1 cellular context compared by ENCODE assay signal in the genomic region with DNA sequence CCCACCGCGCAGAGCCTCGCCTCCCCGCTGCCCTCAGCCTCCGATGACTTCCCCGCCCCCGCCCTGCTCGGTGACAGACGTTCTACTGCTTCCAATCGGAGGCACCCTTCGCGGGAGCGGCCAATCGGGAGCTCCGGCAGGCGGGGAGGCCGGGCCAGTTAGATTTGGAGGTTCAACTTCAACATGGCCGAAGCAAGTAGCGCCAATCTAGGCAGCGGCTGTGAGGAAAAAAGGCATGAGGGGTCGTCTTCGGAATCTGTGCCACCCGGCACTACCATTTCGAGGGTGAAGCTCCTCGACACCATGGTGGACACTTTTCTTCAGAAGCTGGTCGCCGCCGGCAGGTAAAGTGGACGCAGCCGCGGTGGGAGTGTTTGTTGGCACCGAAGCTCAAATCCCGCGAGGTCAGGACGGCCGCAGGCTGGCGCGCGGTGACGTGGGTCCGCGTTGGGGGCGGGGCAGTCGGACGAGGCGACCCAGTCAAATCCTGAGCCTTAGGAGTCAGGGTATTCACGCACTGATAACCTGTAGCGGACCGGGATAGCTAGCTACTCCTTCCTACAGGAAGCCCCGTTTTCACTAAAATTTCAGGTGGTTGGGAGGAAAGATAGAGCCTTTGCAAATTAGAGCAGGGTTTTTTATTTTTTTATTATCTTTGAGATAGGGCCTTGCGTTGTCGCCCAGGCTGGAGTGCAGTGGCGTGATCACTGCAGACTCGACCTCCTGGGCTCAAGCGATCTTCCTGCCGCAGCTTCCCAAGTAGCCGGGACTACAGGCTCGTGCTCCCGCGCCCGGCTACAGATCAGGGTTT.
A peak's percentile ranks its signal among the peaks of the same experiment; 100 is the strongest.
TF ChIP-seq lines count a peak whose summit lies in the region.

A gene with protein sequence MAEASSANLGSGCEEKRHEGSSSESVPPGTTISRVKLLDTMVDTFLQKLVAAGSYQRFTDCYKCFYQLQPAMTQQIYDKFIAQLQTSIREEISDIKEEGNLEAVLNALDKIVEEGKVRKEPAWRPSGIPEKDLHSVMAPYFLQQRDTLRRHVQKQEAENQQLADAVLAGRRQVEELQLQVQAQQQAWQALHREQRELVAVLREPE (plus strand): TSS at position 175 of the 811 bp plus-strand sequence. CDS start 9 bp downstream, at position 184.

TF ChIP-seq in HepG2, 621 proteins besides CTCF, POLR2A, EP300 and RAD21 (continued from another document and continues in another):
- TF ChIP-seq SOX13 (IDR thresholded peaks at IDR 0.05) = no peak
- TF ChIP-seq SOX13 (CRISPR knock-in tag; conservative IDR thresholded peaks at IDR 0.05 in 1 of 2, IDR thresholded peaks at IDR 0.05 in 1 of 2) = no peak
- TF ChIP-seq NR2C2 (CRISPR knock-in tag; IDR thresholded peaks at IDR 0.05; ENCODE audit: borderline replicate concordance) = peak; percentile 68
- TF ChIP-seq, protein P1, sequence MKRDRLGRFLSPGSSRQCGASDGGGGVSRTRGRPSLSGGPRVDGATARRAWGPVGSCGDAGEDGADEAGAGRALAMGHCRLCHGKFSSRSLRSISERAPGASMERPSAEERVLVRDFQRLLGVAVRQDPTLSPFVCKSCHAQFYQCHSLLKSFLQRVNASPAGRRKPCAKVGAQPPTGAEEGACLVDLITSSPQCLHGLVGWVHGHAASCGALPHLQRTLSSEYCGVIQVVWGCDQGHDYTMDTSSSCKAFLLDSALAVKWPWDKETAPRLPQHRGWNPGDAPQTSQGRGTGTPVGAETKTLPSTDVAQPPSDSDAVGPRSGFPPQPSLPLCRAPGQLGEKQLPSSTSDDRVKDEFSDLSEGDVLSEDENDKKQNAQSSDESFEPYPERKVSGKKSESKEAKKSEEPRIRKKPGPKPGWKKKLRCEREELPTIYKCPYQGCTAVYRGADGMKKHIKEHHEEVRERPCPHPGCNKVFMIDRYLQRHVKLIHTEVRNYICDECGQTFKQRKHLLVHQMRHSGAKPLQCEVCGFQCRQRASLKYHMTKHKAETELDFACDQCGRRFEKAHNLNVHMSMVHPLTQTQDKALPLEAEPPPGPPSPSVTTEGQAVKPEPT (CRISPR knock-in tag; IDR thresholded peaks at IDR 0.05; ENCODE audit: low read depth) = peak; percentile 72; the same call in 1 of the 2 replicates
- no peak for TF ChIP-seq FIP1L1 (IDR thresholded peaks at IDR 0.05; ENCODE audit: borderline replicate concordance, insufficient read depth, low read depth, low read length)
- TF ChIP-seq, protein P2, sequence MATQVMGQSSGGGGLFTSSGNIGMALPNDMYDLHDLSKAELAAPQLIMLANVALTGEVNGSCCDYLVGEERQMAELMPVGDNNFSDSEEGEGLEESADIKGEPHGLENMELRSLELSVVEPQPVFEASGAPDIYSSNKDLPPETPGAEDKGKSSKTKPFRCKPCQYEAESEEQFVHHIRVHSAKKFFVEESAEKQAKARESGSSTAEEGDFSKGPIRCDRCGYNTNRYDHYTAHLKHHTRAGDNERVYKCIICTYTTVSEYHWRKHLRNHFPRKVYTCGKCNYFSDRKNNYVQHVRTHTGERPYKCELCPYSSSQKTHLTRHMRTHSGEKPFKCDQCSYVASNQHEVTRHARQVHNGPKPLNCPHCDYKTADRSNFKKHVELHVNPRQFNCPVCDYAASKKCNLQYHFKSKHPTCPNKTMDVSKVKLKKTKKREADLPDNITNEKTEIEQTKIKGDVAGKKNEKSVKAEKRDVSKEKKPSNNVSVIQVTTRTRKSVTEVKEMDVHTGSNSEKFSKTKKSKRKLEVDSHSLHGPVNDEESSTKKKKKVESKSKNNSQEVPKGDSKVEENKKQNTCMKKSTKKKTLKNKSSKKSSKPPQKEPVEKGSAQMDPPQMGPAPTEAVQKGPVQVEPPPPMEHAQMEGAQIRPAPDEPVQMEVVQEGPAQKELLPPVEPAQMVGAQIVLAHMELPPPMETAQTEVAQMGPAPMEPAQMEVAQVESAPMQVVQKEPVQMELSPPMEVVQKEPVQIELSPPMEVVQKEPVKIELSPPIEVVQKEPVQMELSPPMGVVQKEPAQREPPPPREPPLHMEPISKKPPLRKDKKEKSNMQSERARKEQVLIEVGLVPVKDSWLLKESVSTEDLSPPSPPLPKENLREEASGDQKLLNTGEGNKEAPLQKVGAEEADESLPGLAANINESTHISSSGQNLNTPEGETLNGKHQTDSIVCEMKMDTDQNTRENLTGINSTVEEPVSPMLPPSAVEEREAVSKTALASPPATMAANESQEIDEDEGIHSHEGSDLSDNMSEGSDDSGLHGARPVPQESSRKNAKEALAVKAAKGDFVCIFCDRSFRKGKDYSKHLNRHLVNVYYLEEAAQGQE (IDR thresholded peaks at IDR 0.05; ENCODE audit: borderline replicate concordance in 1 of 2, low read depth in 1 of 2, low read length in 2 of 2) = 0 out of 4 replicates have a peak, but pooled peaks of 1 of the 2 experiments have one; percentile 24
- no peak for TF ChIP-seq ZNF670 (CRISPR knock-in tag; IDR thresholded peaks at IDR 0.05; ENCODE audit: borderline replicate concordance)
- peak; percentile 63 for TF ChIP-seq ZNF263 (CRISPR knock-in tag; IDR thresholded peaks at IDR 0.05)
- TF ChIP-seq, protein P3, sequence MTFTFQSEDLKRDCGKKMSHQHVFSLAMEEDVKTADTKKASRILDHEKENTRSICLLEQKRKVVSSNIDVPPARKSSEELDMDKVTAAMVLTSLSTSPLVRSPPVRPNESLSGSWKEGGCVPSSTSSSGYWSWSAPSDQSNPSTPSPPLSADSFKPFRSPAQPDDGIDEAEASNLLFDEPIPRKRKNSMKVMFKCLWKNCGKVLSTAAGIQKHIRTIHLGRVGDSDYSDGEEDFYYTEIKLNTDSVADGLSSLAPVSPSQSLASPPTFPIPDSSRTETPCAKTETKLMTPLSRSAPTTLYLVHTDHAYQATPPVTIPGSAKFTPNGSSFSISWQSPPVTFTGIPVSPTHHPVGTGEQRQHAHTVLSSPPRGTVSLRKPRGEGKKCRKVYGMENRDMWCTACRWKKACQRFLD (CRISPR knock-in tag; IDR thresholded peaks at IDR 0.05; ENCODE audit: borderline replicate concordance) = peak; percentile 90; the same call in 1 of the 2 replicates
- TF ChIP-seq, protein P4, sequence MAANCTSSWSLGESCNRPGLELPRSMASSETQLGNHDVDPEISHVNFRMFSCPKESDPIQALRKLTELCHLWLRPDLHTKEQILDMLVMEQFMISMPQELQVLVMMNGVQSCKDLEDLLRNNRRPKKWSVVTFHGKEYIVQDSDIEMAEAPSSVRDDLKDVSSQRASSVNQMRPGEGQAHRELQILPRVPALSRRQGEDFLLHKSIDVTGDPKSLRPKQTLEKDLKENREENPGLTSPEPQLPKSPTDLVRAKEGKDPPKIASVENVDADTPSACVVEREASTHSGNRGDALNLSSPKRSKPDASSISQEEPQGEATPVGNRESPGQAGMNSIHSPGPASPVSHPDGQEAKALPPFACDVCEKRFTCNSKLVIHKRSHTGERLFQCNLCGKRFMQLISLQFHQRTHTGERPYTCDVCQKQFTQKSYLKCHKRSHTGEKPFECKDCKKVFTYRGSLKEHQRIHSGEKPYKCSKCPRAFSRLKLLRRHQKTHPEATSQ (CRISPR knock-in tag; IDR thresholded peaks at IDR 0.05; ENCODE audit: borderline replicate concordance) = peak; percentile 82; the same call in 1 of the 2 replicates
- TF ChIP-seq, protein P5, sequence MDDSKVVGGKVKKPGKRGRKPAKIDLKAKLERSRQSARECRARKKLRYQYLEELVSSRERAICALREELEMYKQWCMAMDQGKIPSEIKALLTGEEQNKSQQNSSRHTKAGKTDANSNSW (CRISPR knock-in tag; IDR thresholded peaks at IDR 0.05; ENCODE audit: borderline replicate concordance) = no peak
- TF ChIP-seq PHF20 (CRISPR knock-in tag; IDR thresholded peaks at IDR 0.05) = peak; percentile 85
- TF ChIP-seq ZNF891 (CRISPR knock-in tag; IDR thresholded peaks at IDR 0.05) = peak; percentile 60; the same call in 1 of the 2 replicates
- TF ChIP-seq MAFF (IDR thresholded peaks at IDR 0.05; ENCODE audit: low read depth, low read length) = no peak
- TF ChIP-seq ZKSCAN8 (CRISPR knock-in tag; IDR thresholded peaks at IDR 0.05; ENCODE audit: borderline replicate concordance) = no peak
- no peak for TF ChIP-seq ARNT (IDR thresholded peaks at IDR 0.05)
- TF ChIP-seq, protein P6, sequence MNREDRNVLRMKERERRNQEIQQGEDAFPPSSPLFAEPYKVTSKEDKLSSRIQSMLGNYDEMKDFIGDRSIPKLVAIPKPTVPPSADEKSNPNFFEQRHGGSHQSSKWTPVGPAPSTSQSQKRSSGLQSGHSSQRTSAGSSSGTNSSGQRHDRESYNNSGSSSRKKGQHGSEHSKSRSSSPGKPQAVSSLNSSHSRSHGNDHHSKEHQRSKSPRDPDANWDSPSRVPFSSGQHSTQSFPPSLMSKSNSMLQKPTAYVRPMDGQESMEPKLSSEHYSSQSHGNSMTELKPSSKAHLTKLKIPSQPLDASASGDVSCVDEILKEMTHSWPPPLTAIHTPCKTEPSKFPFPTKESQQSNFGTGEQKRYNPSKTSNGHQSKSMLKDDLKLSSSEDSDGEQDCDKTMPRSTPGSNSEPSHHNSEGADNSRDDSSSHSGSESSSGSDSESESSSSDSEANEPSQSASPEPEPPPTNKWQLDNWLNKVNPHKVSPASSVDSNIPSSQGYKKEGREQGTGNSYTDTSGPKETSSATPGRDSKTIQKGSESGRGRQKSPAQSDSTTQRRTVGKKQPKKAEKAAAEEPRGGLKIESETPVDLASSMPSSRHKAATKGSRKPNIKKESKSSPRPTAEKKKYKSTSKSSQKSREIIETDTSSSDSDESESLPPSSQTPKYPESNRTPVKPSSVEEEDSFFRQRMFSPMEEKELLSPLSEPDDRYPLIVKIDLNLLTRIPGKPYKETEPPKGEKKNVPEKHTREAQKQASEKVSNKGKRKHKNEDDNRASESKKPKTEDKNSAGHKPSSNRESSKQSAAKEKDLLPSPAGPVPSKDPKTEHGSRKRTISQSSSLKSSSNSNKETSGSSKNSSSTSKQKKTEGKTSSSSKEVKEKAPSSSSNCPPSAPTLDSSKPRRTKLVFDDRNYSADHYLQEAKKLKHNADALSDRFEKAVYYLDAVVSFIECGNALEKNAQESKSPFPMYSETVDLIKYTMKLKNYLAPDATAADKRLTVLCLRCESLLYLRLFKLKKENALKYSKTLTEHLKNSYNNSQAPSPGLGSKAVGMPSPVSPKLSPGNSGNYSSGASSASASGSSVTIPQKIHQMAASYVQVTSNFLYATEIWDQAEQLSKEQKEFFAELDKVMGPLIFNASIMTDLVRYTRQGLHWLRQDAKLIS (CRISPR knock-in tag; IDR thresholded peaks at IDR 0.05) = no peak
- TF ChIP-seq, protein P7, sequence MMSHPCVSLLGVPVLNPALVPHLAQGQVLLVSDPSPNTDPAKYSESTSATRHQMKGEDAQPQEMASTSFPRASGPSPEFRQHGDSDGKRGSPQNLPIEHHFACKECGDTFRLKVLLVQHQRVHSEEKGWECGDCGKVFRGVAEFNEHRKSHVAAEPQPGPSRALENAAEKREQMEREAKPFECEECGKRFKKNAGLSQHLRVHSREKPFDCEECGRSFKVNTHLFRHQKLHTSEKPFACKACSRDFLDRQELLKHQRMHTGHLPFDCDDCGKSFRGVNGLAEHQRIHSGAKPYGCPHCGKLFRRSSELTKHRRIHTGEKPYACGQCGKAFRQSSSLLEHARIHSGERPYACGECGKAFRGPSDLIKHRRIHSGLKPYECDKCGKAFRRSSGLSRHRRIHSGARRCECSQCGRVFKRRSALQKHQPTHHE (CRISPR knock-in tag; IDR thresholded peaks at IDR 0.05; ENCODE audit: borderline replicate concordance) = no peak
- no peak for TF ChIP-seq SAFB2 (CRISPR knock-in tag; IDR thresholded peaks at IDR 0.05; ENCODE audit: borderline replicate concordance, low read depth)
- TF ChIP-seq ZNF841 (CRISPR knock-in tag; IDR thresholded peaks at IDR 0.05; ENCODE audit: borderline replicate concordance) = no peak
- 0 out of 2 replicates have a peak, but pooled peaks have one; percentile 27 for TF ChIP-seq ZNF451 (CRISPR knock-in tag; IDR thresholded peaks at IDR 0.05)
- no peak for TF ChIP-seq ZFP36 (IDR thresholded peaks at IDR 0.05; ENCODE audit: borderline replicate concordance, low read depth, low read length, partially characterized antibody)
- no peak for TF ChIP-seq ZNF207 (IDR thresholded peaks at IDR 0.05; ENCODE audit: borderline replicate concordance)
- TF ChIP-seq, protein P8, sequence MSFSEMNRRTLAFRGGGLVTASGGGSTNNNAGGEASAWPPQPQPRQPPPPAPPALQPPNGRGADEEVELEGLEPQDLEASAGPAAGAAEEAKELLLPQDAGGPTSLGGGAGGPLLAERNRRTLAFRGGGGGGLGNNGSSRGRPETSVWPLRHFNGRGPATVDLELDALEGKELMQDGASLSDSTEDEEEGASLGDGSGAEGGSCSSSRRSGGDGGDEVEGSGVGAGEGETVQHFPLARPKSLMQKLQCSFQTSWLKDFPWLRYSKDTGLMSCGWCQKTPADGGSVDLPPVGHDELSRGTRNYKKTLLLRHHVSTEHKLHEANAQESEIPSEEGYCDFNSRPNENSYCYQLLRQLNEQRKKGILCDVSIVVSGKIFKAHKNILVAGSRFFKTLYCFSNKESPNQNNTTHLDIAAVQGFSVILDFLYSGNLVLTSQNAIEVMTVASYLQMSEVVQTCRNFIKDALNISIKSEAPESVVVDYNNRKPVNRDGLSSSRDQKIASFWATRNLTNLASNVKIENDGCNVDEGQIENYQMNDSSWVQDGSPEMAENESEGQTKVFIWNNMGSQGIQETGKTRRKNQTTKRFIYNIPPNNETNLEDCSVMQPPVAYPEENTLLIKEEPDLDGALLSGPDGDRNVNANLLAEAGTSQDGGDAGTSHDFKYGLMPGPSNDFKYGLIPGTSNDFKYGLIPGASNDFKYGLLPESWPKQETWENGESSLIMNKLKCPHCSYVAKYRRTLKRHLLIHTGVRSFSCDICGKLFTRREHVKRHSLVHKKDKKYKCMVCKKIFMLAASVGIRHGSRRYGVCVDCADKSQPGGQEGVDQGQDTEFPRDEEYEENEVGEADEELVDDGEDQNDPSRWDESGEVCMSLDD (CRISPR knock-in tag; IDR thresholded peaks at IDR 0.05; ENCODE audit: borderline replicate concordance) = 0 out of 2 replicates have a peak, but pooled peaks have one; percentile 24
- 0 out of 2 replicates have a peak, but pooled peaks have one; percentile 37 for TF ChIP-seq CHCHD3 (CRISPR knock-in tag; IDR thresholded peaks at IDR 0.05)
- TF ChIP-seq, protein P9, sequence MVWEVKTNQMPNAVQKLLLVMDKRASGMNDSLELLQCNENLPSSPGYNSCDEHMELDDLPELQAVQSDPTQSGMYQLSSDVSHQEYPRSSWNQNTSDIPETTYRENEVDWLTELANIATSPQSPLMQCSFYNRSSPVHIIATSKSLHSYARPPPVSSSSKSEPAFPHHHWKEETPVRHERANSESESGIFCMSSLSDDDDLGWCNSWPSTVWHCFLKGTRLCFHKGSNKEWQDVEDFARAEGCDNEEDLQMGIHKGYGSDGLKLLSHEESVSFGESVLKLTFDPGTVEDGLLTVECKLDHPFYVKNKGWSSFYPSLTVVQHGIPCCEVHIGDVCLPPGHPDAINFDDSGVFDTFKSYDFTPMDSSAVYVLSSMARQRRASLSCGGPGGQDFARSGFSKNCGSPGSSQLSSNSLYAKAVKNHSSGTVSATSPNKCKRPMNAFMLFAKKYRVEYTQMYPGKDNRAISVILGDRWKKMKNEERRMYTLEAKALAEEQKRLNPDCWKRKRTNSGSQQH (CRISPR knock-in tag; IDR thresholded peaks at IDR 0.05; ENCODE audit: low read depth) = no peak
- no peak for TF ChIP-seq PAF1 (CRISPR knock-in tag; IDR thresholded peaks at IDR 0.05)
- peak; percentile 54 for TF ChIP-seq RFXAP (CRISPR knock-in tag; IDR thresholded peaks at IDR 0.05; ENCODE audit: borderline replicate concordance)
- 0 out of 2 replicates have a peak, but pooled peaks have one; percentile 46 for TF ChIP-seq FOXJ3 (CRISPR knock-in tag; IDR thresholded peaks at IDR 0.05; ENCODE audit: borderline replicate concordance)
- TF ChIP-seq PTBP1 (IDR thresholded peaks at IDR 0.05; ENCODE audit: low read depth, low read length, poor library complexity, severe bottlenecking) = no peak
- TF ChIP-seq ZNF546 (CRISPR knock-in tag; conservative IDR thresholded peaks at IDR 0.05) = no peak
- no peak for TF ChIP-seq ZIK1 (CRISPR knock-in tag; IDR thresholded peaks at IDR 0.05; ENCODE audit: borderline replicate concordance, low read depth)
- no peak; the same call in 1 of the 2 replicates for TF ChIP-seq XBP1 (CRISPR knock-in tag; IDR thresholded peaks at IDR 0.05)
